In the genomic region with DNA sequence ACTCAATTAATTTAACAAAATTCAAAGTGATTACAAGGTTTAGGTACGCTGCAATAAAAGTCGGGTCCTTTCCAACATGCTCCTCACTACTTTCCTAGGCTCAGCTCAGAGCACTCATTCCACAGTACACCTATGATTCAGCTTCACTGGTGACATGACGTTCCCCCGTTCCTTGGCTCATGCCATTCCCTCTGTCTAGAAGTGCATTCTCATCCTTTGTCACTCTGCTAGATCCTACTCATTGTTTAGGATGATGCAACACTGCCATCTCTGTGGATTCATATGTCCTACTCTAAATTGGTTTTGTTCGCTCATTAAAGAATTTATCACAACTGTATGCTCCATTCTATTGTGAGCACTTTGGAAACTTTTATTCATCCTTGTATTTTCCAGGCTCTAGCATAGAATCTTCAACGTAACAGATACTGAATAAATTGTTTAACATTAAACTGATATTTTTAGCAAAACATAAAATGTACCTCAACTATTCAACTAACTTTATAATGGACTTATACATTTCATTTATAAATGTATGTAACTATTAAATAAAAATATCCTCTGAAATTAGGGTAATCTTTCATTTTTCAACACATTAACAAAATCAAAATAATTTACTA, we compare ENCODE assay signal across 17 cellular contexts.
DNase-seq lines count a peak whose midpoint lies in the region; ATAC-seq, FAIRE-seq and TF ChIP-seq lines count a peak whose summit lies in the region.
"Had no signal": no experiment of that assay in that cellular context is flagged by ENCODE, and none has a peak within 500 bp of the region (broad histone marks: within the 10 kb centered on the region; RNA-seq: fewer than 3 reads in every experiment).

No MANE protein-coding gene starts in this region.

- no peak for TF ChIP-seq CTCF in AG10803 (conservative IDR thresholded peaks at IDR 0.05; ENCODE audit: low read length)
- TF ChIP-seq CTCF in HFFc6 (IDR thresholded peaks at IDR 0.05), result no peak
- no peak for TF ChIP-seq CTCF in mammary epithelial cell (conservative IDR thresholded peaks at IDR 0.05 in 1 of 2, IDR thresholded peaks at IDR 0.05 in 1 of 2; ENCODE audit: extremely low read depth in 1 of 2, insufficient read depth in 1 of 2, low read depth in 1 of 2, low read length in 2 of 2)

- no peaks in the 10 kb centered on the region for H3K27me3 ChIP-seq in mammary epithelial cell (ENCODE audit: insufficient read depth, low read length)
- H3K27me3 ChIP-seq: BLaER1 had no signal

- no peak overlapping the region for H3K4me3 ChIP-seq in AG10803 (ENCODE audit: low read length)
- H3K4me3 ChIP-seq in mammary epithelial cell (replicated peaks in 1 of 3; ENCODE audit: insufficient read depth in 1 of 3, low read depth in 2 of 3, low read length in 3 of 3), result no peak overlapping the region
- H3K4me3 ChIP-seq: BLaER1, HAP-1 had no signal

- H3K27ac Mint-ChIP-seq in HFFc6, result peak overlapping the region; percentile 41; the same call in 1 of the 2 replicates
- H3K27ac Mint-ChIP-seq: activated CD8-positive, alpha-beta T cell treated with anti-CD3 and anti-CD28 coated beads for 36 hours; type B pancreatic cell had no signal

- H3K36me3 ChIP-seq in mammary epithelial cell (ENCODE audit: insufficient read depth, low read length), result no peaks in the 10 kb centered on the region

- no peaks in the 10 kb centered on the region for H4K20me1 ChIP-seq in mammary epithelial cell (ENCODE audit: insufficient read depth, low read length)
- H4K20me1 ChIP-seq: BLaER1 had no signal

- CTCF ChIA-PET in mammary epithelial cell (lab: Charles Lee; ENCODE audit: low non-redundant PET), result no interaction called here

- in situ Hi-C loops in mammary epithelial cell (cut with MboI; ENCODE audit: low sequenced_read_pairs in 2 of 2), result no loop called here

- H3K4me2 ChIP-seq in mammary epithelial cell (ENCODE audit: insufficient read depth, low read depth, low read length), result no peak overlapping the region
- H3K4me2 ChIP-seq: BLaER1 had no signal

- no peaks in the 10 kb centered on the region for H3K4me1 ChIP-seq in mammary epithelial cell (ENCODE audit: insufficient read depth, low read length)
- H3K4me1 ChIP-seq: BLaER1, HAP-1 had no signal

- no peaks in the 10 kb centered on the region for H3K9me3 ChIP-seq in mammary epithelial cell (replicated peaks; ENCODE audit: insufficient read depth, low read length)
- H3K9me3 ChIP-seq: BLaER1, HAP-1 had no signal

- 91% methylated on average over 6 of the region's 6 CpGs for WGBS in mammary epithelial cell (ENCODE audit: low coverage, missing lambda C conversion rate)

- no peaks in the 10 kb centered on the region for H3K9me3 Mint-ChIP-seq in HFFc6
- H3K9me3 Mint-ChIP-seq: activated CD8-positive, alpha-beta T cell treated with anti-CD3 and anti-CD28 coated beads for 36 hours; type B pancreatic cell had no signal

- peaks cover 18% of the 10 kb centered on the region for H3K36me3 Mint-ChIP-seq in HFFc6 (ENCODE audit: low read depth)
- H3K36me3 Mint-ChIP-seq: type B pancreatic cell had no signal

- no peak for FAIRE-seq in HTR-8/SVneo (lab: Jason Lieb, UNC)

- H3K4me1 Mint-ChIP-seq in HFFc6 (ENCODE audit: low read depth), result peaks cover 7% of the 10 kb centered on the region

- H3K9ac ChIP-seq in mammary epithelial cell (ENCODE audit: insufficient read depth, low read length), result no peak overlapping the region
- H3K9ac ChIP-seq: BLaER1 had no signal

- no peak overlapping the region for H3K27ac ChIP-seq in mammary epithelial cell (ENCODE audit: insufficient read depth, low read depth, low read length)
- H3K27ac ChIP-seq: BLaER1 had no signal

- BruUV-seq in mammary epithelial cell (replicated peaks; lab: Mats Ljungman, UMichigan), result no TSS peak

- dilution Hi-C loops in mammary epithelial cell (cut with HindIII; ENCODE audit: low sequenced_read_pairs), result no loop called here

- no peak for ATAC-seq in left cardiac atrium
- ATAC-seq: activated CD8-positive, alpha-beta T cell treated with anti-CD3 and anti-CD28 coated beads for 36 hours had no signal

- no peak overlapping the region for H3K4me3 Mint-ChIP-seq in HFFc6
- H3K4me3 Mint-ChIP-seq: activated CD8-positive, alpha-beta T cell treated with anti-CD3 and anti-CD28 coated beads for 36 hours; type B pancreatic cell had no signal

- no peaks in the 10 kb centered on the region for H3K79me2 ChIP-seq in mammary epithelial cell (ENCODE audit: insufficient read depth, low read length)

- no peak overlapping the region for H2AFZ ChIP-seq in mammary epithelial cell (ENCODE audit: low read depth, low read length)

- DNase-seq in AG10803 (ENCODE audit: low read depth) (peak; percentile 39), HFFc6 (peak; percentile 48), mammary epithelial cell (peak; percentile 7), medulla oblongata (ENCODE audit: extremely low spot score) (peak; percentile 38), COLO829 (ENCODE audit: low spot score) (no peak), left cardiac atrium (no peak), NCI-H524 (lab: John Stamatoyannopoulos, UW) (no peak), HTR-8/SVneo (ENCODE audit: insufficient read length, low spot score) (no peak)
- DNase-seq: activated CD8-positive, alpha-beta T cell treated with anti-CD3 and anti-CD28 coated beads for 36 hours; glutamatergic neuron; kidney; NCI-H187; NCI-H82; SIG-M5 had no signal

- H3K27me3 Mint-ChIP-seq in HFFc6 (ENCODE audit: insufficient read depth), result no peaks in the 10 kb centered on the region
- H3K27me3 Mint-ChIP-seq: activated CD8-positive, alpha-beta T cell treated with anti-CD3 and anti-CD28 coated beads for 36 hours; type B pancreatic cell had no signal

- intact Hi-C loops in mammary epithelial cell (cut with micrococcal nuclease) (no loop called here), left cardiac atrium (cut with DNase I) (no loop called here)

Comparison
In these comparisons a context has a peak if more than half of its experiments do, and no peak if none do; other contexts are left out.
1. DNase-seq: peak in AG10803 (single experiment), HFFc6 (single experiment), mammary epithelial cell (single experiment) and medulla oblongata (single experiment); none in COLO829 (single experiment), left cardiac atrium (single experiment), NCI-H524 (0 of 2) and HTR-8/SVneo (single experiment).